ENCODE assay signal across 18 cellular contexts in genomic region chr1:173438655-173439054, GRCh38. TPM values are rescaled to one million over a fixed set of nuclear protein-coding genes. Genes with fewer than 3 reads are reported as not detected.
DNase-seq lines count a peak whose midpoint lies in the region; ATAC-seq and TF ChIP-seq lines count a peak whose summit lies in the region.
"Had no signal": no experiment of that assay in that cellular context is flagged by ENCODE, and none has a peak within 500 bp of the region (broad histone marks: within the 10 kb centered on the region; RNA-seq: fewer than 3 reads in every experiment).

No MANE protein-coding gene starts in this region.

- H3K27me3 Mint-ChIP-seq in activated T-helper 17 cell treated with anti-CD3 and anti-CD28 coated beads, Interleukin-2, amount 50 U/mL, for 72 hours, result no peaks in the 10 kb centered on the region
- H3K27me3 Mint-ChIP-seq in T-helper 2 cell treated with Interferon-gamma antibody and Interleukin-4, amounts not matched to agents 5 μg/mL and 100 μg/mL, for 36 hours (ENCODE audit: low read depth), result no peaks in the 10 kb centered on the region
- H3K27me3 Mint-ChIP-seq: CD4-positive, alpha-beta memory T cell had no signal

- peak; percentile 24; the same call in 1 of the 2 replicates for ATAC-seq in PC-3
- no peak for ATAC-seq in activated T-helper 17 cell treated with anti-CD3 and anti-CD28 coated beads, Interleukin-2, amount 50 U/mL, for 72 hours (replicated peaks)
- ATAC-seq in mucosa of descending colon, result peak; percentile 36
- ATAC-seq: HCT116 had no signal

- no peaks in the 10 kb centered on the region for H3K9me3 Mint-ChIP-seq in activated T-helper 17 cell treated with anti-CD3 and anti-CD28 coated beads, Interleukin-2, amount 50 U/mL, for 72 hours
- H3K9me3 Mint-ChIP-seq in T-helper 2 cell treated with Interferon-gamma antibody and Interleukin-4, amounts not matched to agents 5 μg/mL and 100 μg/mL, for 36 hours, result peaks cover 2% of the 10 kb centered on the region
- H3K9me3 Mint-ChIP-seq: CD4-positive, alpha-beta memory T cell; H9 had no signal

- peaks cover 8% of the 10 kb centered on the region for H3K36me3 Mint-ChIP-seq in activated T-helper 17 cell treated with anti-CD3 and anti-CD28 coated beads, Interleukin-2, amount 50 U/mL, for 72 hours (ENCODE audit: low read depth)
- peaks cover 10% of the 10 kb centered on the region for H3K36me3 Mint-ChIP-seq in T-helper 2 cell treated with Interferon-gamma antibody and Interleukin-4, amounts not matched to agents 5 μg/mL and 100 μg/mL, for 36 hours (ENCODE audit: low read depth)

- H3K4me3 ChIP-seq in PC-3 (ENCODE audit: low read length), result no peak overlapping the region
- no peak overlapping the region for H3K4me3 ChIP-seq in hepatocyte
- H3K4me3 ChIP-seq in mucosa of descending colon, result no peak overlapping the region
- H3K4me3 ChIP-seq in WERI-Rb-1 (ENCODE audit: low read depth, low read length), result no peak overlapping the region
- H3K4me3 ChIP-seq in dorsolateral prefrontal cortex, result no peak overlapping the region
- H3K4me3 ChIP-seq: GM23248 had no signal

- H3K4me1 ChIP-seq in PC-3 (ENCODE audit: insufficient read depth, low read length) (no peaks in the 10 kb centered on the region), hepatocyte (ENCODE audit: insufficient read depth) (no peaks in the 10 kb centered on the region), mucosa of descending colon (ENCODE audit: low read depth) (no peaks in the 10 kb centered on the region)

- no TSS peak for BruUV-seq in PC-3 (replicated peaks; lab: Mats Ljungman, UMichigan)

- H3F3A ChIP-seq in PC-3 (ENCODE audit: low read length, unreplicated experiment), result no peaks in the 10 kb centered on the region

- peak overlapping the region; percentile 9 for H3K27ac Mint-ChIP-seq in activated T-helper 17 cell treated with anti-CD3 and anti-CD28 coated beads, Interleukin-2, amount 50 U/mL, for 72 hours
- no peak overlapping the region for H3K27ac Mint-ChIP-seq in T-helper 2 cell treated with Interferon-gamma antibody and Interleukin-4, amounts not matched to agents 5 μg/mL and 100 μg/mL, for 36 hours

- no peak for TF ChIP-seq CTCF in PC-3 (conservative IDR thresholded peaks at IDR 0.05; ENCODE audit: low read depth, low read length)
- TF ChIP-seq CTCF in hepatocyte (IDR thresholded peaks at IDR 0.05; ENCODE audit: poor library complexity), result no peak
- no peak for TF ChIP-seq CTCF in mucosa of descending colon (IDR thresholded peaks at IDR 0.05)
- TF ChIP-seq CTCF in WERI-Rb-1 (IDR thresholded peaks at IDR 0.05; ENCODE audit: low read depth, low read length), result no peak
- TF ChIP-seq CTCF in dorsolateral prefrontal cortex (IDR thresholded peaks at IDR 0.05 in 54 of 56, conservative IDR thresholded peaks at IDR 0.05 in 2 of 56; ENCODE audit: low read depth in 1 of 56, partially characterized antibody in 56 of 56), result no peak

- H3K9me3 ChIP-seq in PC-3 (ENCODE audit: low read length), result no peaks in the 10 kb centered on the region
- H3K9me3 ChIP-seq in hepatocyte (ENCODE audit: low read depth), result no peaks in the 10 kb centered on the region
- H3K9me3 ChIP-seq in mucosa of descending colon, result no peaks in the 10 kb centered on the region
- H3K9me3 ChIP-seq in WERI-Rb-1 (ENCODE audit: severe bottlenecking), result no peaks in the 10 kb centered on the region

- no peaks in the 10 kb centered on the region for H4K20me1 ChIP-seq in PC-3 (ENCODE audit: low read length)
- no peaks in the 10 kb centered on the region for H4K20me1 ChIP-seq in hepatocyte (ENCODE audit: insufficient read depth, poor library complexity, severe bottlenecking)

- H3K79me2 ChIP-seq in PC-3 (ENCODE audit: low read length), result no peaks in the 10 kb centered on the region
- peaks cover 4% of the 10 kb centered on the region for H3K79me2 ChIP-seq in hepatocyte

- H3K4me1 Mint-ChIP-seq in activated T-helper 17 cell treated with anti-CD3 and anti-CD28 coated beads, Interleukin-2, amount 50 U/mL, for 72 hours, result peaks cover 1% of the 10 kb centered on the region
- no peaks in the 10 kb centered on the region for H3K4me1 Mint-ChIP-seq in T-helper 2 cell treated with Interferon-gamma antibody and Interleukin-4, amounts not matched to agents 5 μg/mL and 100 μg/mL, for 36 hours (ENCODE audit: low read depth)

- no peaks in the 10 kb centered on the region for H3K36me3 ChIP-seq in PC-3 (ENCODE audit: low read depth, low read length)
- H3K36me3 ChIP-seq in hepatocyte (replicated peaks; ENCODE audit: insufficient read depth, low read depth), result no peaks in the 10 kb centered on the region
- no peaks in the 10 kb centered on the region for H3K36me3 ChIP-seq in mucosa of descending colon (ENCODE audit: low read depth)
- peaks cover 4% of the 10 kb centered on the region for H3K36me3 ChIP-seq in WERI-Rb-1

- no peak overlapping the region for H3K4me3 Mint-ChIP-seq in activated T-helper 17 cell treated with anti-CD3 and anti-CD28 coated beads, Interleukin-2, amount 50 U/mL, for 72 hours
- H3K4me3 Mint-ChIP-seq in T-helper 2 cell treated with Interferon-gamma antibody and Interleukin-4, amounts not matched to agents 5 μg/mL and 100 μg/mL, for 36 hours, result no peak overlapping the region
- H3K4me3 Mint-ChIP-seq: CD4-positive, alpha-beta memory T cell; H9 had no signal

- POLR2A ChIA-PET in PC-3 (lab: Charles Lee; ENCODE audit: unreplicated experiment), result interaction anchor here (0.6 to 1.0 kb wide), 3 partner anchors 67 to 71 kb away, joined by 3 to 4 read pairs (median 3); no protein-coding TSS in a partner anchor

- H2AFZ ChIP-seq in PC-3 (ENCODE audit: low read length) (no peak overlapping the region), hepatocyte (no peak overlapping the region)
- H2AFZ ChIP-seq: GM23248 had no signal

- no peak overlapping the region for H3K9ac ChIP-seq in PC-3 (ENCODE audit: low read length)
- H3K9ac ChIP-seq: GM23248 had no signal

- no peak overlapping the region for H3K4me2 ChIP-seq in PC-3 (ENCODE audit: low read length)
- peak overlapping the region; percentile 3 for H3K4me2 ChIP-seq in hepatocyte

- H3K9me2 ChIP-seq in PC-3 (replicated peaks; ENCODE audit: low read length) (no peaks in the 10 kb centered on the region), hepatocyte (replicated peaks; ENCODE audit: insufficient read depth) (no peaks in the 10 kb centered on the region)

- no peak for DNase-seq in PC-3
- no peak for DNase-seq in hepatocyte (ENCODE audit: low spot score)
- DNase-seq in mucosa of descending colon, result no peak
- no peak for DNase-seq in T-helper 2 cell treated with Interferon-gamma antibody and Interleukin-4, amounts not matched to agents 5 μg/mL and 100 μg/mL, for 36 hours (ENCODE audit: low spot score)
- no peak for DNase-seq in SHP77 (lab: John Stamatoyannopoulos, UW)
- no peak for DNase-seq in WERI-Rb-1
- no peak for DNase-seq in dorsolateral prefrontal cortex
- DNase-seq: C1 segment of cervical spinal cord; Calu3; CD4-positive, alpha-beta memory T cell; COR-L47; DMS53; DMS79 treated with DMSO at 0.1 percent for 48 hours; GF-D8; GM23248; H9 had no signal

- H3K27me3 ChIP-seq in PC-3 (ENCODE audit: low read length), result no peaks in the 10 kb centered on the region
- no peaks in the 10 kb centered on the region for H3K27me3 ChIP-seq in hepatocyte
- H3K27me3 ChIP-seq in WERI-Rb-1 (ENCODE audit: insufficient read depth, low read depth, severe bottlenecking), result no peaks in the 10 kb centered on the region
- H3K27me3 ChIP-seq in dorsolateral prefrontal cortex, result no peaks in the 10 kb centered on the region

- CTCF ChIA-PET in PC-3 (lab: Charles Lee), result no interaction called here

- intact Hi-C loops in PC-3 (cut with micrococcal nuclease) (no loop called here), mucosa of descending colon (cut with DNase I, micrococcal nuclease) (loop anchor here in 1 of 2 donors (10.0 kb wide), 1 partner anchor 276 kb away; the partner anchor contains the start of gene KLHL20), dorsolateral prefrontal cortex (cut with DNase I) (no loop called here)

- 74% methylated on average over 1 of the region's 1 CpG for WGBS in hepatocyte (ENCODE audit: low lambda C conversion rate, missing lambda C conversion rate)

- no peak overlapping the region for H3K27ac ChIP-seq in PC-3 (ENCODE audit: low read length)
- H3K27ac ChIP-seq in hepatocyte, result no peak overlapping the region
- no peak overlapping the region for H3K27ac ChIP-seq in WERI-Rb-1
- no peak overlapping the region for H3K27ac ChIP-seq in dorsolateral prefrontal cortex
- H3K27ac ChIP-seq: GM23248 had no signal

RNA-seq across cellular contexts. Expression of gene PRDX6, which starts 38.5 kb away (rescaled TPM):
- total RNA-seq in PC-3 (2014; rRNA removed), result 649 and 829 TPM in 2 replicates
- total RNA-seq in activated T-helper 17 cell treated with anti-CD3 and anti-CD28 coated beads, Interleukin-2, amount 50 U/mL, for 72 hours, result 100 to 1,000 TPM; 101 to 123 TPM
- 350 and 371 TPM in 2 replicates for total RNA-seq in hepatocyte
- 400 and 401 TPM in 2 replicates for polyA plus RNA-seq in hepatocyte
- 100 to 1,000 TPM; 398 to 884 (median 511) TPM for total RNA-seq in mucosa of descending colon
- total RNA-seq in dorsolateral prefrontal cortex, result 100 to 1,000 TPM; 106 to 313 (median 170) TPM
